ENCODE assay signal across 8 cellular contexts in the genomic region with DNA sequence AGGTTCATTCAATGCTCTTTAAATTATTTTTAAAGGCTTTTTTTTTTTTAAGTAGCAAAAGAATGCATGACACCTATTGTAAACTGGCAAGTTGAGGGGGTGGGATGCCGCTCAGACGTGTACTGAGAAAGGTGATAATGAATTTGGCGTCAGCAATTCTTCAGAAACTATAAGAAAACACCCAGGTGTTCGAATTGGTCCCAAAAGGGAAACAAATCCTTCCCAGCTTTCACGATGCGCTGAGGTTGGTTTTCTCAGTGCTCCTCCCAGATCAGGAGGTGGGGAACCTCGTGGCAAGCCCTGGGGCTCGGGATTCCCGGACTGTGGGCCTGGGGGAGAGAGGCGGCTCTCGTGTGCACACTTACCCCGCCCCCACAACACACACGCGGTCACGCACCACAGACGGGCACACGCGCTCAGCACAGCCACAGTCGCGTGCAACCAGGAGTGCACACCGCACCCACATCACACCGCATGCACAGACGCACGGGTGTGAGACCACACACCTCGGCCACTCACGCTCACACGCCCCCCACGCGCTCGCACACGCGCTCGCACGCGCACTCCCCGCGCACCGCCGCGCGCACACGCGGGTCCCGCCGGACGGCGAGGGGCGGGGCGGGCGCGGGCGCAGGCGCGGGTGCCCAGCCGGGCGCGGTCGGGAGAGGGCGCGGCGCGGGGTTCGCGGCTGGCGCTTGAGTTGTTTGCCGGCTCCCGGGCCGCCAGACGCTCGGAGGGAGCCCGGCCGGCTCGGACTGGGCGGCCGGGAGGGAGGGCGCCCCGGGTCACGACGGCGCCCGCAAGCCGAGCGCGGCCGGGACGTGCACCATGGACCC. TPM values are rescaled to one million over a fixed set of nuclear protein-coding genes. Genes with fewer than 3 reads are reported as not detected.
A peak's percentile ranks its signal among the peaks of the same experiment; 100 is the strongest.
DNase-seq lines count a peak whose midpoint lies in the region; ATAC-seq and TF ChIP-seq lines count a peak whose summit lies in the region.

TSS of gene FAM124A (plus strand) at position 725 of the 836 bp plus-strand sequence. CDS start at position 829, 104 bp downstream.

- peak within 1 kb of the TSS; percentile 66 for H3K4me3 Mint-ChIP-seq in activated T-helper 2 cell treated with anti-CD3 and anti-CD28 coated beads, Interferon-gamma antibody, Interleukin-2, Interleukin-4, amounts not matched to agents 10 μg/mL and 5 μg/mL and 100 μg/mL, durations not matched to agents 14 hours and 24 hours and 36 hours (ENCODE audit: low read depth)
- H3K4me3 Mint-ChIP-seq in neural crest cell (peak within 1 kb of the TSS; percentile 92), type B pancreatic cell (peak within 1 kb of the TSS; percentile 87)

- DNase-seq in NCI-H2029 (lab: John Stamatoyannopoulos, UW) = peak; percentile 35
- no peak for DNase-seq in NCI-H2029 treated with DMSO at 0.1 percent for 48 hours (lab: John Stamatoyannopoulos, UW)
- DNase-seq in NCI-H69 (lab: John Stamatoyannopoulos, UW) = peak; percentile 71
- DNase-seq in activated T-helper 2 cell treated with anti-CD3 and anti-CD28 coated beads, Interferon-gamma antibody, Interleukin-2, Interleukin-4, amounts not matched to agents 10 μg/mL and 5 μg/mL and 100 μg/mL, durations not matched to agents 14 hours and 24 hours and 36 hours (ENCODE audit: low spot score) = peak; percentile 29
- peak; percentile 22 for DNase-seq in foreskin melanocyte
- DNase-seq in neural crest cell (ENCODE audit: low read depth, low spot score) = no peak
- DNase-seq in type B pancreatic cell (ENCODE audit: extremely low spot score, unreplicated experiment) = peak; percentile 80

- H3K27ac Mint-ChIP-seq in activated T-helper 2 cell treated with anti-CD3 and anti-CD28 coated beads, Interferon-gamma antibody, Interleukin-2, Interleukin-4, amounts not matched to agents 10 μg/mL and 5 μg/mL and 100 μg/mL, durations not matched to agents 14 hours and 24 hours and 36 hours = no peak within 1 kb of the TSS
- H3K27ac Mint-ChIP-seq in neural crest cell (ENCODE audit: unreplicated experiment) = no peak within 1 kb of the TSS
- H3K27ac Mint-ChIP-seq in type B pancreatic cell = no peak within 1 kb of the TSS

- peak; percentile 57 for ATAC-seq in HG02870 (IDR thresholded peaks at IDR 0.05; ENCODE audit: unreplicated experiment)

- peaks cover 51% of the 10 kb centered on the region for H3K27me3 Mint-ChIP-seq in activated T-helper 2 cell treated with anti-CD3 and anti-CD28 coated beads, Interferon-gamma antibody, Interleukin-2, Interleukin-4, amounts not matched to agents 10 μg/mL and 5 μg/mL and 100 μg/mL, durations not matched to agents 14 hours and 24 hours and 36 hours (ENCODE audit: low read depth)
- H3K27me3 Mint-ChIP-seq in neural crest cell (ENCODE audit: low read depth) = peaks cover 47% of the 10 kb centered on the region
- H3K27me3 Mint-ChIP-seq in type B pancreatic cell = peaks cover 73% of the 10 kb centered on the region

- H3K9me3 Mint-ChIP-seq in activated T-helper 2 cell treated with anti-CD3 and anti-CD28 coated beads, Interferon-gamma antibody, Interleukin-2, Interleukin-4, amounts not matched to agents 10 μg/mL and 5 μg/mL and 100 μg/mL, durations not matched to agents 14 hours and 24 hours and 36 hours = no peaks in the 10 kb centered on the region
- H3K9me3 Mint-ChIP-seq in neural crest cell = no peaks in the 10 kb centered on the region
- H3K9me3 Mint-ChIP-seq in type B pancreatic cell = peaks cover 6% of the 10 kb centered on the region

- peak; percentile 52 for TF ChIP-seq CTCF in neural crest cell (conservative IDR thresholded peaks at IDR 0.05)
- TF ChIP-seq CTCF in type B pancreatic cell (conservative IDR thresholded peaks at IDR 0.05) = peak; percentile 61

- H3K36me3 Mint-ChIP-seq in activated T-helper 2 cell treated with anti-CD3 and anti-CD28 coated beads, Interferon-gamma antibody, Interleukin-2, Interleukin-4, amounts not matched to agents 10 μg/mL and 5 μg/mL and 100 μg/mL, durations not matched to agents 14 hours and 24 hours and 36 hours (ENCODE audit: low read depth) = no peaks in the 10 kb centered on the region
- H3K36me3 Mint-ChIP-seq in neural crest cell (ENCODE audit: low read depth) (peaks cover 3% of the 10 kb centered on the region), type B pancreatic cell (peaks cover 4% of the 10 kb centered on the region)

- no peaks in the 10 kb centered on the region for H3K4me1 Mint-ChIP-seq in activated T-helper 2 cell treated with anti-CD3 and anti-CD28 coated beads, Interferon-gamma antibody, Interleukin-2, Interleukin-4, amounts not matched to agents 10 μg/mL and 5 μg/mL and 100 μg/mL, durations not matched to agents 14 hours and 24 hours and 36 hours (ENCODE audit: low read depth)
- H3K4me1 Mint-ChIP-seq in neural crest cell (peaks cover 11% of the 10 kb centered on the region), type B pancreatic cell (ENCODE audit: unreplicated experiment) (no peaks in the 10 kb centered on the region)

- intact Hi-C loops in activated T-helper 2 cell treated with anti-CD3 and anti-CD28 coated beads, Interferon-gamma antibody, Interleukin-2, Interleukin-4, amounts not matched to agents 10 μg/mL and 5 μg/mL and 100 μg/mL, durations not matched to agents 14 hours and 24 hours and 36 hours (cut with micrococcal nuclease) = loop anchor here (2.0 to 5.0 kb wide), 2 partner anchors 19 to 580 kb away; partner anchors contain the start of gene DHRS12

RNA-seq across cellular contexts. Expression of gene FAM124A, which starts in this region (rescaled TPM):
- 0.59 and 0.64 TPM in 2 replicates for total RNA-seq in activated T-helper 2 cell treated with anti-CD3 and anti-CD28 coated beads, Interferon-gamma antibody, Interleukin-2, Interleukin-4, amounts not matched to agents 10 μg/mL and 5 μg/mL and 100 μg/mL, durations not matched to agents 14 hours and 24 hours and 36 hours
- total RNA-seq in neural crest cell (3.7 and 3.8 TPM in 2 replicates), type B pancreatic cell (ENCODE audit: low replicate concordance) (0.76 and 4.5 TPM in 2 replicates)

Comparison
In these comparisons a context has a peak if more than half of its experiments do, and no peak if none do; other contexts are left out.
1. DNase-seq: peak in NCI-H2029 (single experiment), NCI-H69 (single experiment), foreskin melanocyte (single experiment) and type B pancreatic cell (single experiment); none in NCI-H2029 treated with DMSO at 0.1 percent for 48 hours (single experiment) and neural crest cell (single experiment).
2. Peak in DNase-seq in activated T-helper 2 cell treated with anti-CD3 and anti-CD28 coated beads, Interferon-gamma antibody, Interleukin-2, Interleukin-4, amounts not matched to agents 10 μg/mL and 5 μg/mL and 100 μg/mL, durations not matched to agents 14 hours and 24 hours and 36 hours; RNA of the gene not detected or under 1 TPM.
3. Peak in every context shown above with its lines, with median percentiles within 50 percentile points of each other: H3K4me3 Mint-ChIP-seq.